In genomic region chr7:8147004-8147403, GRCh38 we compare ENCODE assay signal across 18 cellular contexts.
A peak's percentile ranks its signal among the peaks of the same experiment; 100 is the strongest.
DNase-seq lines count a peak whose midpoint lies in the region; ATAC-seq, FAIRE-seq and TF ChIP-seq lines count a peak whose summit lies in the region.
"Had no signal": no experiment of that assay in that cellular context is flagged by ENCODE, and none has a peak within 500 bp of the region (broad histone marks: within the 10 kb centered on the region; RNA-seq: fewer than 3 reads in every experiment).

No MANE protein-coding gene starts in this region.

- H3K4me1 ChIP-seq in right atrium auricular region, result peaks cover 0 to 17% of the 10 kb centered on the region in 2 donors
- H3K4me1 ChIP-seq: prostate gland had no signal

- H3K4me3 ChIP-seq in right atrium auricular region, result no peak overlapping the region
- H3K4me3 ChIP-seq: prostate gland had no signal

- H3K27ac ChIP-seq in right atrium auricular region, result peak overlapping the region in 1 of 2 donors; percentile 22
- H3K27ac ChIP-seq: prostate gland had no signal

- H3K9me3 ChIP-seq in right atrium auricular region, result no peaks in the 10 kb centered on the region
- H3K9me3 ChIP-seq: prostate gland had no signal

- FAIRE-seq in HTR-8/SVneo (lab: Jason Lieb, UNC), result no peak
- FAIRE-seq: A204.1 had no signal

- TF ChIP-seq CTCF in right atrium auricular region (IDR thresholded peaks at IDR 0.05), result no peak

- TF ChIP-seq POLR2A in erythroblast (IDR thresholded peaks at IDR 0.05; ENCODE audit: low read length), result no peak

- DNase-seq in Right ventricle myocardium inferior (ENCODE audit: missing footprints) (no peak), right atrium auricular region (ENCODE audit: low spot score) (no peak), NCI-H2107 treated with DMSO at 0.1 percent for 48 hours (lab: John Stamatoyannopoulos, UW; ENCODE audit: unreplicated experiment) (peak; percentile 82), erythroblast (lab: John Stamatoyannopoulos, UW) (peak; percentile 11 to 31), sciatic nerve (ENCODE audit: low spot score) (no peak), HTR-8/SVneo (ENCODE audit: insufficient read length, low spot score) (no peak), midbrain (lab: John Stamatoyannopoulos, UW) (no peak), SW 1271 (lab: John Stamatoyannopoulos, UW) (no peak)
- DNase-seq: activated B cell treated with CpG ODN at 0.5 μM for 24 hours; activated effector memory CD4-positive, alpha-beta T cell treated with anti-CD3 and anti-CD28 coated beads, Interleukin-2, amount 50 U/mL, for 16 hours; anterior cingulate cortex; cortex of kidney; GDM1; IMR-90; NCI-H774; stimulated activated naive CD8-positive, alpha-beta T cell treated with anti-CD3 and anti-CD28 coated beads, Interleukin-15, Interleukin-2, amounts not matched to agents 100 U/mL and 50 U/mL, for 24 hours had no signal

- no peaks in the 10 kb centered on the region for H3K27me3 ChIP-seq in right atrium auricular region

- H3K36me3 ChIP-seq in right atrium auricular region, result no peaks in the 10 kb centered on the region
- H3K36me3 ChIP-seq: prostate gland had no signal

- intact Hi-C loops in Right ventricle myocardium inferior (cut with DNase I), result no loop called here
- intact Hi-C loops in sciatic nerve (cut with DNase I), result no loop called here

- peak; percentile 89 for ATAC-seq in Right ventricle myocardium inferior
- peak; percentile 47 for ATAC-seq in sciatic nerve
- ATAC-seq: stimulated activated naive CD8-positive, alpha-beta T cell treated with anti-CD3 and anti-CD28 coated beads, Interleukin-15, Interleukin-2, amounts not matched to agents 100 U/mL and 50 U/mL, for 24 hours had no signal

Comparison
In these comparisons a context has a peak if more than half of its experiments do, and no peak if none do; other contexts are left out.
1. DNase-seq: peak in NCI-H2107 treated with DMSO at 0.1 percent for 48 hours (single experiment) and erythroblast (2 of 2); none in Right ventricle myocardium inferior (single experiment), right atrium auricular region (single experiment), sciatic nerve (single experiment), HTR-8/SVneo (single experiment), midbrain (single experiment) and SW 1271 (0 of 2).